12 cellular contexts compared by ENCODE assay signal in genomic region chr2:153106802-153107477, GRCh38.
DNase-seq lines count a peak whose midpoint lies in the region; ATAC-seq and TF ChIP-seq lines count a peak whose summit lies in the region.
"Had no signal": no experiment of that assay in that cellular context is flagged by ENCODE, and none has a peak within 500 bp of the region (broad histone marks: within the 10 kb centered on the region; RNA-seq: fewer than 3 reads in every experiment).

No MANE protein-coding gene starts in this region.

- H3K9me3 ChIP-seq in Loucy (ENCODE audit: insufficient read depth, low read depth, low read length) (no peaks in the 10 kb centered on the region), mucosa of descending colon (no peaks in the 10 kb centered on the region)
- H3K9me3 ChIP-seq: right atrium auricular region, thoracic aorta had no signal

- ATAC-seq in GM21515 (IDR thresholded peaks at IDR 0.05; ENCODE audit: unreplicated experiment) (peak; percentile 57), mucosa of descending colon (no peak)
- no peak for ATAC-seq in natural killer cell treated with Interleukin-12 subunit alpha and Interleukin-12 subunit beta and Interleukin-15 and Interleukin-18, amount 100 ng/mL, for 72 hours

- DNase-seq in activated T-cell treated with anti-CD3 and anti-CD28 coated beads, Interleukin-2, amount 50 U/mL, for 24 hours = no peak
- no peak for DNase-seq in activated T-cell treated with anti-CD3 and anti-CD28 coated beads for 4 hours
- DNase-seq in natural killer cell treated with Interleukin-12 subunit alpha and Interleukin-12 subunit beta and Interleukin-15 and Interleukin-18, amount 100 ng/mL, for 72 hours (ENCODE audit: low spot score) = no peak
- DNase-seq in mucosa of descending colon = no peak
- no peak for DNase-seq in NCI-H526 treated with DMSO at 0.1 percent for 48 hours (lab: John Stamatoyannopoulos, UW)
- DNase-seq in Ammon's horn (ENCODE audit: low spot score) = no peak
- DNase-seq: GF-D8, NCI-H69 had no signal

- H3K4me2 ChIP-seq in Loucy (ENCODE audit: low read depth, low read length, poor library complexity, severe bottlenecking) = peak overlapping the region; percentile 55

- H2AFZ ChIP-seq in Loucy (ENCODE audit: low read length) = peak overlapping the region; percentile 91

- no peaks in the 10 kb centered on the region for H3K9me3 Mint-ChIP-seq in activated T-cell treated with anti-CD3 and anti-CD28 coated beads, Interleukin-2, amount 50 U/mL, for 24 hours
- peaks cover 4% of the 10 kb centered on the region for H3K9me3 Mint-ChIP-seq in natural killer cell treated with Interleukin-12 subunit alpha and Interleukin-12 subunit beta and Interleukin-15 and Interleukin-18, amount 100 ng/mL, for 72 hours

- H3K27me3 ChIP-seq in Loucy (ENCODE audit: insufficient read depth, low read length, poor library complexity, severe bottlenecking) = no peaks in the 10 kb centered on the region
- H3K27me3 ChIP-seq: right atrium auricular region had no signal

- no peak overlapping the region for H3K27ac Mint-ChIP-seq in activated T-cell treated with anti-CD3 and anti-CD28 coated beads, Interleukin-2, amount 50 U/mL, for 24 hours
- no peak overlapping the region for H3K27ac Mint-ChIP-seq in natural killer cell treated with Interleukin-12 subunit alpha and Interleukin-12 subunit beta and Interleukin-15 and Interleukin-18, amount 100 ng/mL, for 72 hours

- no peaks in the 10 kb centered on the region for H4K20me1 ChIP-seq in Loucy (ENCODE audit: insufficient read depth, low read length, poor library complexity, severe bottlenecking)

- no peaks in the 10 kb centered on the region for H3F3A ChIP-seq in Loucy (ENCODE audit: low read depth)

- H3K4me3 Mint-ChIP-seq in activated T-cell treated with anti-CD3 and anti-CD28 coated beads, Interleukin-2, amount 50 U/mL, for 24 hours = peak overlapping the region; percentile 14
- H3K4me3 Mint-ChIP-seq in natural killer cell treated with Interleukin-12 subunit alpha and Interleukin-12 subunit beta and Interleukin-15 and Interleukin-18, amount 100 ng/mL, for 72 hours = peak overlapping the region; percentile 35

- no peaks in the 10 kb centered on the region for H3K36me3 Mint-ChIP-seq in activated T-cell treated with anti-CD3 and anti-CD28 coated beads, Interleukin-2, amount 50 U/mL, for 24 hours (ENCODE audit: low read depth)
- H3K36me3 Mint-ChIP-seq in natural killer cell treated with Interleukin-12 subunit alpha and Interleukin-12 subunit beta and Interleukin-15 and Interleukin-18, amount 100 ng/mL, for 72 hours = no peaks in the 10 kb centered on the region

- intact Hi-C loops in mucosa of descending colon (cut with DNase I, micrococcal nuclease) = no loop called here

- no peak for TF ChIP-seq CTCF in Loucy (conservative IDR thresholded peaks at IDR 0.05; ENCODE audit: low read length)
- no peak for TF ChIP-seq CTCF in mucosa of descending colon (IDR thresholded peaks at IDR 0.05)

- no peaks in the 10 kb centered on the region for H3K9me2 ChIP-seq in Loucy (replicated peaks; ENCODE audit: low read depth, low read length)

- peaks cover 7% of the 10 kb centered on the region for H3K4me1 Mint-ChIP-seq in activated T-cell treated with anti-CD3 and anti-CD28 coated beads, Interleukin-2, amount 50 U/mL, for 24 hours (ENCODE audit: low read depth)
- peaks cover 3 to 5% of the 10 kb centered on the region in 2 donors for H3K4me1 Mint-ChIP-seq in natural killer cell treated with Interleukin-12 subunit alpha and Interleukin-12 subunit beta and Interleukin-15 and Interleukin-18, amount 100 ng/mL, for 72 hours (ENCODE audit: low read depth in 2 of 2)

- no peaks in the 10 kb centered on the region for H3K79me2 ChIP-seq in Loucy (ENCODE audit: insufficient read depth, low read length)

- peaks cover 5% of the 10 kb centered on the region for H3K4me1 ChIP-seq in Loucy (ENCODE audit: insufficient read depth, low read length, poor library complexity, severe bottlenecking)
- peaks cover 4% of the 10 kb centered on the region for H3K4me1 ChIP-seq in mucosa of descending colon (ENCODE audit: low read depth)
- H3K4me1 ChIP-seq: right atrium auricular region had no signal

- H3K4me3 ChIP-seq in Loucy (ENCODE audit: low read length, poor library complexity, severe bottlenecking) = peak overlapping the region; percentile 67
- no peak overlapping the region for H3K4me3 ChIP-seq in mucosa of descending colon
- H3K4me3 ChIP-seq: right atrium auricular region, thoracic aorta had no signal

- H3K36me3 ChIP-seq in Loucy (ENCODE audit: insufficient read depth, low read length) (no peaks in the 10 kb centered on the region), mucosa of descending colon (ENCODE audit: low read depth) (no peaks in the 10 kb centered on the region)
- H3K36me3 ChIP-seq: right atrium auricular region, thoracic aorta had no signal

- H3K27me3 Mint-ChIP-seq in activated T-cell treated with anti-CD3 and anti-CD28 coated beads, Interleukin-2, amount 50 U/mL, for 24 hours = no peaks in the 10 kb centered on the region
- H3K27me3 Mint-ChIP-seq in natural killer cell treated with Interleukin-12 subunit alpha and Interleukin-12 subunit beta and Interleukin-15 and Interleukin-18, amount 100 ng/mL, for 72 hours = no peaks in the 10 kb centered on the region

- H3K9ac ChIP-seq in Loucy (ENCODE audit: low read depth, low read length, poor library complexity, severe bottlenecking) = peak overlapping the region; percentile 31
